In the genomic region with DNA sequence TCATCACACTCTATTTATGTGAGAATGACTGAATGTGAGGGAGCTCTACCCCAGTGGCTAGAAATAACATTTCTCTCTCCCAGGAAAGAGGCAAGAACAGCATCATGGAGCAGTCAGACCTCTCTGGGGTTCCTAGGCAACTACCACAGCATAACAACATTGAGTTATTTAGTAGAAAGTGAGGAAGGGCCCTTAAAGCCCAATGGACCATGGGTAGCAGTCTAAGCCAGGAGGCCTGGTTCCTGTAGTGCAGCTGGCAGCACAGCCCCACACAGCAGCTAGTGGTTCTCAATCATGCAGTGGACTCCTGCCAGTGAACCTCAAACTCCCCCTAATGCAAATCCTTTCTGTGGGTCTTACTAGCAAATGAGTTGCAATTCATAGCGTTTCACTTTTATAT, we compare ENCODE assay signal across 1 cellular context.
TF ChIP-seq lines count a peak whose summit lies in the region.

No MANE protein-coding gene starts in this region.

TF ChIP-seq in GM12878, 131 proteins besides CTCF, POLR2A, EP300 and RAD21 (continued from another document):
- TF ChIP-seq EZH2 (IDR thresholded peaks at IDR 0.05; ENCODE audit: borderline replicate concordance, control insufficient read depth, low read depth, low read length), result no peak
- no peak for TF ChIP-seq LARP7 (IDR thresholded peaks at IDR 0.05)
